In the genomic region with DNA sequence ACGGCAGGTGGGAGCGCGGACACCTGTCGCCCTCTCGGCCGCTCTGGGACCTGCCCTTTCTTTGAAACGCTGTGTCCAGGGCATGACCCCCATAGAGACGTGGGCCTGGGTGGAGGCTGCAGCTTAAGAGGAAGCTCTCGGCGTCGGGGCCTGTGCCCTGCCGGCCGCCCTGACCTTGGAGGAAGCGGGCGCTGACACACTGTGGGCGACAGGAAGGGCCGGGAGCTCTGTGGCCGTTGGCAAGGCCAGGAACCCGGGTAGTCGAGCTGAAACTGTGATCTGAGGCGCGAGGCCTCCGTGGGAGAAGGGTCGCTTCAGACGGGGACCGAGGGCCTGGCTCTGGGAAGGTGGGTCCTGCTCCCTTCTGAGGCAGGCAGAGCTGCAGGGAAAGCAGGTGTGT, we compare ENCODE assay signal across 2 cellular contexts.
TF ChIP-seq lines count a peak whose summit lies in the region.

No MANE protein-coding gene starts in this region.

TF ChIP-seq in HepG2, 621 proteins besides CTCF, POLR2A, EP300 and RAD21:
- TF ChIP-seq MAF1 (CRISPR knock-in tag; IDR thresholded peaks at IDR 0.05; ENCODE audit: borderline replicate concordance) (no peak), REXO4 (CRISPR knock-in tag; IDR thresholded peaks at IDR 0.05; ENCODE audit: borderline replicate concordance) (no peak)
- TF ChIP-seq, protein P1, sequence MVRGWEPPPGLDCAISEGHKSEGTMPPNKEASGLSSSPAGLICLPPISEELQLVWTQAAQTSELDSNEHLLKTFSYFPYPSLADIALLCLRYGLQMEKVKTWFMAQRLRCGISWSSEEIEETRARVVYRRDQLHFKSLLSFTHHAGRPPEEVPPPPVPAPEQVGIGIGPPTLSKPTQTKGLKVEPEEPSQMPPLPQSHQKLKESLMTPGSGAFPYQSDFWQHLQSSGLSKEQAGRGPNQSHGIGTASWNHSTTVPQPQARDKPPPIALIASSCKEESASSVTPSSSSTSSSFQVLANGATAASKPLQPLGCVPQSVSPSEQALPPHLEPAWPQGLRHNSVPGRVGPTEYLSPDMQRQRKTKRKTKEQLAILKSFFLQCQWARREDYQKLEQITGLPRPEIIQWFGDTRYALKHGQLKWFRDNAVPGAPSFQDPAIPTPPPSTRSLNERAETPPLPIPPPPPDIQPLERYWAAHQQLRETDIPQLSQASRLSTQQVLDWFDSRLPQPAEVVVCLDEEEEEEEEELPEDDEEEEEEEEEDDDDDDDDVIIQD (CRISPR knock-in tag; IDR thresholded peaks at IDR 0.05; ENCODE audit: low read depth), result no peak

TF ChIP-seq in WTC11, 78 proteins besides CTCF, POLR2A, EP300 and RAD21:
- TF ChIP-seq, protein P2, sequence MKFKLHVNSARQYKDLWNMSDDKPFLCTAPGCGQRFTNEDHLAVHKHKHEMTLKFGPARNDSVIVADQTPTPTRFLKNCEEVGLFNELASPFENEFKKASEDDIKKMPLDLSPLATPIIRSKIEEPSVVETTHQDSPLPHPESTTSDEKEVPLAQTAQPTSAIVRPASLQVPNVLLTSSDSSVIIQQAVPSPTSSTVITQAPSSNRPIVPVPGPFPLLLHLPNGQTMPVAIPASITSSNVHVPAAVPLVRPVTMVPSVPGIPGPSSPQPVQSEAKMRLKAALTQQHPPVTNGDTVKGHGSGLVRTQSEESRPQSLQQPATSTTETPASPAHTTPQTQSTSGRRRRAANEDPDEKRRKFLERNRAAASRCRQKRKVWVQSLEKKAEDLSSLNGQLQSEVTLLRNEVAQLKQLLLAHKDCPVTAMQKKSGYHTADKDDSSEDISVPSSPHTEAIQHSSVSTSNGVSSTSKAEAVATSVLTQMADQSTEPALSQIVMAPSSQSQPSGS (CRISPR knock-in tag; IDR thresholded peaks at IDR 0.05; ENCODE audit: borderline replicate concordance, low read depth), result no peak
- TF ChIP-seq, protein P3, sequence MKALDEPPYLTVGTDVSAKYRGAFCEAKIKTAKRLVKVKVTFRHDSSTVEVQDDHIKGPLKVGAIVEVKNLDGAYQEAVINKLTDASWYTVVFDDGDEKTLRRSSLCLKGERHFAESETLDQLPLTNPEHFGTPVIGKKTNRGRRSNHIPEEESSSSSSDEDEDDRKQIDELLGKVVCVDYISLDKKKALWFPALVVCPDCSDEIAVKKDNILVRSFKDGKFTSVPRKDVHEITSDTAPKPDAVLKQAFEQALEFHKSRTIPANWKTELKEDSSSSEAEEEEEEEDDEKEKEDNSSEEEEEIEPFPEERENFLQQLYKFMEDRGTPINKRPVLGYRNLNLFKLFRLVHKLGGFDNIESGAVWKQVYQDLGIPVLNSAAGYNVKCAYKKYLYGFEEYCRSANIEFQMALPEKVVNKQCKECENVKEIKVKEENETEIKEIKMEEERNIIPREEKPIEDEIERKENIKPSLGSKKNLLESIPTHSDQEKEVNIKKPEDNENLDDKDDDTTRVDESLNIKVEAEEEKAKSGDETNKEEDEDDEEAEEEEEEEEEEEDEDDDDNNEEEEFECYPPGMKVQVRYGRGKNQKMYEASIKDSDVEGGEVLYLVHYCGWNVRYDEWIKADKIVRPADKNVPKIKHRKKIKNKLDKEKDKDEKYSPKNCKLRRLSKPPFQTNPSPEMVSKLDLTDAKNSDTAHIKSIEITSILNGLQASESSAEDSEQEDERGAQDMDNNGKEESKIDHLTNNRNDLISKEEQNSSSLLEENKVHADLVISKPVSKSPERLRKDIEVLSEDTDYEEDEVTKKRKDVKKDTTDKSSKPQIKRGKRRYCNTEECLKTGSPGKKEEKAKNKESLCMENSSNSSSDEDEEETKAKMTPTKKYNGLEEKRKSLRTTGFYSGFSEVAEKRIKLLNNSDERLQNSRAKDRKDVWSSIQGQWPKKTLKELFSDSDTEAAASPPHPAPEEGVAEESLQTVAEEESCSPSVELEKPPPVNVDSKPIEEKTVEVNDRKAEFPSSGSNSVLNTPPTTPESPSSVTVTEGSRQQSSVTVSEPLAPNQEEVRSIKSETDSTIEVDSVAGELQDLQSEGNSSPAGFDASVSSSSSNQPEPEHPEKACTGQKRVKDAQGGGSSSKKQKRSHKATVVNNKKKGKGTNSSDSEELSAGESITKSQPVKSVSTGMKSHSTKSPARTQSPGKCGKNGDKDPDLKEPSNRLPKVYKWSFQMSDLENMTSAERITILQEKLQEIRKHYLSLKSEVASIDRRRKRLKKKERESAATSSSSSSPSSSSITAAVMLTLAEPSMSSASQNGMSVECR (CRISPR knock-in tag; IDR thresholded peaks at IDR 0.05; ENCODE audit: borderline replicate concordance), result no peak
- no peak for TF ChIP-seq TEAD1 (CRISPR knock-in tag; IDR thresholded peaks at IDR 0.05)
- TF ChIP-seq ZNF121 (CRISPR knock-in tag; IDR thresholded peaks at IDR 0.05), result no peak
- no peak for TF ChIP-seq JUN (CRISPR knock-in tag; IDR thresholded peaks at IDR 0.05)
- TF ChIP-seq, protein P4, sequence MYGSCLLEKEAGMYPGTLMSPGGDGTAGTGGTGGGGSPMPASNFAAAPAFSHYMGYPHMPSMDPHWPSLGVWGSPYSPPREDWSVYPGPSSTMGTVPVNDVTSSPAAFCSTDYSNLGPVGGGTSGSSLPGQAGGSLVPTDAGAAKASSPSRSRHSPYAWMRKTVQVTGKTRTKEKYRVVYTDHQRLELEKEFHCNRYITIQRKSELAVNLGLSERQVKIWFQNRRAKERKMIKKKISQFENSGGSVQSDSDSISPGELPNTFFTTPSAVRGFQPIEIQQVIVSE (CRISPR knock-in tag; IDR thresholded peaks at IDR 0.05; ENCODE audit: borderline replicate concordance), result no peak
- TF ChIP-seq OVOL2 (CRISPR knock-in tag; IDR thresholded peaks at IDR 0.05; ENCODE audit: borderline replicate concordance), result no peak
- TF ChIP-seq, protein P5, sequence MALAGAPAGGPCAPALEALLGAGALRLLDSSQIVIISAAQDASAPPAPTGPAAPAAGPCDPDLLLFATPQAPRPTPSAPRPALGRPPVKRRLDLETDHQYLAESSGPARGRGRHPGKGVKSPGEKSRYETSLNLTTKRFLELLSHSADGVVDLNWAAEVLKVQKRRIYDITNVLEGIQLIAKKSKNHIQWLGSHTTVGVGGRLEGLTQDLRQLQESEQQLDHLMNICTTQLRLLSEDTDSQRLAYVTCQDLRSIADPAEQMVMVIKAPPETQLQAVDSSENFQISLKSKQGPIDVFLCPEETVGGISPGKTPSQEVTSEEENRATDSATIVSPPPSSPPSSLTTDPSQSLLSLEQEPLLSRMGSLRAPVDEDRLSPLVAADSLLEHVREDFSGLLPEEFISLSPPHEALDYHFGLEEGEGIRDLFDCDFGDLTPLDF (CRISPR knock-in tag; IDR thresholded peaks at IDR 0.05), result no peak
- TF ChIP-seq SMAD3 (CRISPR knock-in tag; IDR thresholded peaks at IDR 0.05; ENCODE audit: borderline replicate concordance), result no peak
- TF ChIP-seq, protein P6, sequence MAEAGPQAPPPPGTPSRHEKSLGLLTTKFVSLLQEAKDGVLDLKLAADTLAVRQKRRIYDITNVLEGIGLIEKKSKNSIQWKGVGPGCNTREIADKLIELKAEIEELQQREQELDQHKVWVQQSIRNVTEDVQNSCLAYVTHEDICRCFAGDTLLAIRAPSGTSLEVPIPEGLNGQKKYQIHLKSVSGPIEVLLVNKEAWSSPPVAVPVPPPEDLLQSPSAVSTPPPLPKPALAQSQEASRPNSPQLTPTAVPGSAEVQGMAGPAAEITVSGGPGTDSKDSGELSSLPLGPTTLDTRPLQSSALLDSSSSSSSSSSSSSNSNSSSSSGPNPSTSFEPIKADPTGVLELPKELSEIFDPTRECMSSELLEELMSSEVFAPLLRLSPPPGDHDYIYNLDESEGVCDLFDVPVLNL (CRISPR knock-in tag; IDR thresholded peaks at IDR 0.05; ENCODE audit: borderline replicate concordance, low read depth), result no peak
- TF ChIP-seq ZNF219 (CRISPR knock-in tag; IDR thresholded peaks at IDR 0.05; ENCODE audit: borderline replicate concordance), result no peak
- TF ChIP-seq NFYB (CRISPR knock-in tag; conservative IDR thresholded peaks at IDR 0.05; ENCODE audit: low read depth), result no peak
